In the genomic region with DNA sequence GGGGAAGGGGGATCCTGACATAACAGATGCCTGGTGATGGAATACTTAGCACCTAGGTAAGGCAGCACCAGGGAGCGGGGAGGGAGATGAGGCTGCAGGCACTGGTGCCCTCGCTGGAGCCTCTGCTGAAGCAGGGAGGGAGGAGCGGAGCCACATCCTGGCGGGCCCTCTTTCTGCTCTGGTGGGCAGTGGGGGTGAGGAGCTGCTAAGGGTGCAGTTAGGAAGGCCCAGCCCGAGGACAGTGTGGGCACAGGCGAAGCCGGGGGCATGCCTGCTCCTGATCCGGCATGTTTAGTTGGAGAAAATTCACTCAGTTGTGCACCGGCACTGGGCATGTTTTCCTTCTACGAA, we compare ENCODE assay signal across 3 cellular contexts.
TF ChIP-seq lines count a peak whose summit lies in the region.

No MANE protein-coding gene starts in this region.

TF ChIP-seq in H1, 55 proteins besides CTCF, POLR2A, EP300 and RAD21:
- TF ChIP-seq SIN3A (conservative IDR thresholded peaks at IDR 0.05 in 1 of 2, IDR thresholded peaks at IDR 0.05 in 1 of 2; ENCODE audit: low read depth in 1 of 2, low read length in 2 of 2), result no peak
- TF ChIP-seq NANOG (IDR thresholded peaks at IDR 0.05; ENCODE audit: insufficient read depth, low read depth, low read length, poor library complexity, severe bottlenecking), result no peak
- no peak for TF ChIP-seq YY1 (IDR thresholded peaks at IDR 0.05; ENCODE audit: low read depth, low read length)

TF ChIP-seq in HepG2, 621 proteins besides CTCF, POLR2A, EP300 and RAD21 (continues in another document):
- TF ChIP-seq ZZZ3 (CRISPR knock-in tag; IDR thresholded peaks at IDR 0.05; ENCODE audit: borderline replicate concordance) (no peak), EEA1 (CRISPR knock-in tag; IDR thresholded peaks at IDR 0.05; ENCODE audit: borderline replicate concordance) (no peak), ZNF891 (CRISPR knock-in tag; IDR thresholded peaks at IDR 0.05) (no peak), BATF2 (CRISPR knock-in tag; IDR thresholded peaks at IDR 0.05) (no peak), ZBTB20 (CRISPR knock-in tag; IDR thresholded peaks at IDR 0.05; ENCODE audit: borderline replicate concordance, low read depth) (no peak), RFX5 (IDR thresholded peaks at IDR 0.05; ENCODE audit: low read depth, low read length) (no peak), ATF2 (CRISPR knock-in tag; IDR thresholded peaks at IDR 0.05) (no peak), SKIL (CRISPR knock-in tag; IDR thresholded peaks at IDR 0.05; ENCODE audit: borderline replicate concordance) (no peak), ATF3 (CRISPR knock-in tag; IDR thresholded peaks at IDR 0.05) (no peak), FOXJ3 (CRISPR knock-in tag; IDR thresholded peaks at IDR 0.05; ENCODE audit: borderline replicate concordance) (no peak), ZNF275 (CRISPR knock-in tag; IDR thresholded peaks at IDR 0.05; ENCODE audit: borderline replicate concordance) (no peak), CAMTA2 (CRISPR knock-in tag; IDR thresholded peaks at IDR 0.05; ENCODE audit: borderline replicate concordance) (no peak), ZNF639 (CRISPR knock-in tag; conservative IDR thresholded peaks at IDR 0.05) (no peak), ZNF136 (CRISPR knock-in tag; IDR thresholded peaks at IDR 0.05; ENCODE audit: low read depth) (no peak)
- TF ChIP-seq, protein P1, sequence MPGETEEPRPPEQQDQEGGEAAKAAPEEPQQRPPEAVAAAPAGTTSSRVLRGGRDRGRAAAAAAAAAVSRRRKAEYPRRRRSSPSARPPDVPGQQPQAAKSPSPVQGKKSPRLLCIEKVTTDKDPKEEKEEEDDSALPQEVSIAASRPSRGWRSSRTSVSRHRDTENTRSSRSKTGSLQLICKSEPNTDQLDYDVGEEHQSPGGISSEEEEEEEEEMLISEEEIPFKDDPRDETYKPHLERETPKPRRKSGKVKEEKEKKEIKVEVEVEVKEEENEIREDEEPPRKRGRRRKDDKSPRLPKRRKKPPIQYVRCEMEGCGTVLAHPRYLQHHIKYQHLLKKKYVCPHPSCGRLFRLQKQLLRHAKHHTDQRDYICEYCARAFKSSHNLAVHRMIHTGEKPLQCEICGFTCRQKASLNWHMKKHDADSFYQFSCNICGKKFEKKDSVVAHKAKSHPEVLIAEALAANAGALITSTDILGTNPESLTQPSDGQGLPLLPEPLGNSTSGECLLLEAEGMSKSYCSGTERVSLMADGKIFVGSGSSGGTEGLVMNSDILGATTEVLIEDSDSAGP (CRISPR knock-in tag; IDR thresholded peaks at IDR 0.05; ENCODE audit: borderline replicate concordance), result no peak

TF ChIP-seq in SK-N-SH, 30 proteins besides CTCF, POLR2A, EP300 and RAD21:
- TF ChIP-seq GATA2 (CRISPR knock-in tag; IDR thresholded peaks at IDR 0.05), result no peak
- no peak for TF ChIP-seq CHD2 (IDR thresholded peaks at IDR 0.05; ENCODE audit: low read length, partially characterized antibody)
- TF ChIP-seq, protein P2, sequence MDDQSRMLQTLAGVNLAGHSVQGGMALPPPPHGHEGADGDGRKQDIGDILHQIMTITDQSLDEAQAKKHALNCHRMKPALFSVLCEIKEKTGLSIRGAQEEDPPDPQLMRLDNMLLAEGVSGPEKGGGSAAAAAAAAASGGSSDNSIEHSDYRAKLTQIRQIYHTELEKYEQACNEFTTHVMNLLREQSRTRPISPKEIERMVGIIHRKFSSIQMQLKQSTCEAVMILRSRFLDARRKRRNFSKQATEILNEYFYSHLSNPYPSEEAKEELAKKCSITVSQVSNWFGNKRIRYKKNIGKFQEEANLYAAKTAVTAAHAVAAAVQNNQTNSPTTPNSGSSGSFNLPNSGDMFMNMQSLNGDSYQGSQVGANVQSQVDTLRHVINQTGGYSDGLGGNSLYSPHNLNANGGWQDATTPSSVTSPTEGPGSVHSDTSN (IDR thresholded peaks at IDR 0.05), result no peak
- no peak for TF ChIP-seq SIN3A (IDR thresholded peaks at IDR 0.05; ENCODE audit: borderline replicate concordance, low read depth, low read length)
- TF ChIP-seq POLR2AphosphoS5 (IDR thresholded peaks at IDR 0.05; ENCODE audit: low read depth, low read length), result no peak
- TF ChIP-seq USF2 (IDR thresholded peaks at IDR 0.05; ENCODE audit: borderline replicate concordance, low read depth, low read length), result no peak
- no peak for TF ChIP-seq TAF1 (IDR thresholded peaks at IDR 0.05; ENCODE audit: borderline replicate concordance, low read depth, low read length)
- no peak for TF ChIP-seq ELF1 (IDR thresholded peaks at IDR 0.05)
